Comparison of ENCODE assay signal across 8 cellular contexts in genomic region chr1:92949937-92950817, GRCh38. TPM values are rescaled to one million over a fixed set of nuclear protein-coding genes. Genes with fewer than 3 reads are reported as not detected.
DNase-seq lines count a peak whose midpoint lies in the region; ATAC-seq and TF ChIP-seq lines count a peak whose summit lies in the region.

No MANE protein-coding gene starts in this region.

- DNase-seq in amniotic epithelial cell (ENCODE audit: low read depth) (peak; percentile 68), right lobe of liver (no peak), HT-29 (ENCODE audit: low spot score) (no peak), cerebellar nuclear complex (lab: John Stamatoyannopoulos, UW) (no peak), left lobe of liver (ENCODE audit: low spot score) (no peak)
- DNase-seq in effector memory CD8-positive, alpha-beta T cell, result no peak

- H3K27ac ChIP-seq in DOHH2 (ENCODE audit: low read depth, low read length), result peak overlapping the region; percentile 59
- peak overlapping the region; percentile 10 to 68 (median 38) for H3K27ac ChIP-seq in right lobe of liver

- peaks cover 40% of the 10 kb centered on the region for H3F3A ChIP-seq in DOHH2 (ENCODE audit: control insufficient read depth, insufficient read depth)

- peak overlapping the region; percentile 69 for H3K4me2 ChIP-seq in DOHH2 (ENCODE audit: low read length)

- H3K27me3 ChIP-seq in DOHH2 (ENCODE audit: control insufficient read depth, low read length), result no peaks in the 10 kb centered on the region
- H3K27me3 ChIP-seq in right lobe of liver, result no peaks in the 10 kb centered on the region

- H3K27ac Mint-ChIP-seq in effector memory CD8-positive, alpha-beta T cell, result no peak overlapping the region

- H3K4me3 ChIP-seq in DOHH2 (ENCODE audit: low read length) (peak overlapping the region; percentile 33), right lobe of liver (no peak overlapping the region)

- no peaks in the 10 kb centered on the region for H3K9me3 Mint-ChIP-seq in effector memory CD8-positive, alpha-beta T cell

- no peak for TF ChIP-seq POLR2A in right lobe of liver (IDR thresholded peaks at IDR 0.05)

- ATAC-seq in HG02678 (IDR thresholded peaks at IDR 0.05; ENCODE audit: unreplicated experiment) (peak; percentile 26), right lobe of liver (no peak), left lobe of liver (no peak)
- ATAC-seq in effector memory CD8-positive, alpha-beta T cell (replicated peaks), result no peak

- H3K9me3 ChIP-seq in DOHH2 (ENCODE audit: control insufficient read depth, insufficient read depth, low read length) (no peaks in the 10 kb centered on the region), right lobe of liver (no peaks in the 10 kb centered on the region)

- H3K4me1 Mint-ChIP-seq in effector memory CD8-positive, alpha-beta T cell (ENCODE audit: low read depth in 2 of 2), result peaks cover 18 to 38% of the 10 kb centered on the region in 2 donors

- no peaks in the 10 kb centered on the region for H3K36me3 Mint-ChIP-seq in effector memory CD8-positive, alpha-beta T cell (ENCODE audit: insufficient read depth)

- 94% methylated on average over 7 of the region's 7 CpGs for WGBS in right lobe of liver (ENCODE audit: insufficient coverage, low coverage, low lambda C conversion rate, missing lambda C conversion rate)

- H4K20me1 ChIP-seq in DOHH2 (ENCODE audit: control insufficient read depth, insufficient read depth, low read depth, low read length), result no peaks in the 10 kb centered on the region

- H3K9me2 ChIP-seq in DOHH2 (replicated peaks; ENCODE audit: control insufficient read depth, low read length), result no peaks in the 10 kb centered on the region

- no peaks in the 10 kb centered on the region for H3K27me3 Mint-ChIP-seq in effector memory CD8-positive, alpha-beta T cell

- H3K36me3 ChIP-seq in DOHH2 (ENCODE audit: control insufficient read depth, low read length), result peaks cover 7% of the 10 kb centered on the region; the same call in 1 of the 2 replicates
- no peaks in the 10 kb centered on the region for H3K36me3 ChIP-seq in right lobe of liver

- TF ChIP-seq CTCF in DOHH2 (IDR thresholded peaks at IDR 0.05; ENCODE audit: low read depth, low read length, poor library complexity, severe bottlenecking) (no peak), right lobe of liver (IDR thresholded peaks at IDR 0.05) (no peak)

- no peak overlapping the region for H3K4me3 Mint-ChIP-seq in effector memory CD8-positive, alpha-beta T cell

- intact Hi-C loops in right lobe of liver (cut with DNase I), result no loop called here

- H3K4me1 ChIP-seq in DOHH2 (ENCODE audit: control insufficient read depth, low read length) (peaks cover 86% of the 10 kb centered on the region), right lobe of liver (peaks cover 0 to 37% (median 7%) of the 10 kb centered on the region in 4 donors)

- peaks cover 96% of the 10 kb centered on the region for H3K79me2 ChIP-seq in DOHH2 (ENCODE audit: control insufficient read depth, low read length)

RNA-seq across cellular contexts. Expression of gene DIPK1A, which starts 11.1 kb away (rescaled TPM):
- total RNA-seq in right lobe of liver (10 to 100 TPM; 10.8 to 25.3 (median 15.1) TPM), left lobe of liver (10.7 TPM)
- total RNA-seq in HT-29 (2014; rRNA removed; shearing (Covaris generic)), result 0.38 and 0.97 TPM in 2 replicates
